1 cellular context compared by ENCODE assay signal in the genomic region with DNA sequence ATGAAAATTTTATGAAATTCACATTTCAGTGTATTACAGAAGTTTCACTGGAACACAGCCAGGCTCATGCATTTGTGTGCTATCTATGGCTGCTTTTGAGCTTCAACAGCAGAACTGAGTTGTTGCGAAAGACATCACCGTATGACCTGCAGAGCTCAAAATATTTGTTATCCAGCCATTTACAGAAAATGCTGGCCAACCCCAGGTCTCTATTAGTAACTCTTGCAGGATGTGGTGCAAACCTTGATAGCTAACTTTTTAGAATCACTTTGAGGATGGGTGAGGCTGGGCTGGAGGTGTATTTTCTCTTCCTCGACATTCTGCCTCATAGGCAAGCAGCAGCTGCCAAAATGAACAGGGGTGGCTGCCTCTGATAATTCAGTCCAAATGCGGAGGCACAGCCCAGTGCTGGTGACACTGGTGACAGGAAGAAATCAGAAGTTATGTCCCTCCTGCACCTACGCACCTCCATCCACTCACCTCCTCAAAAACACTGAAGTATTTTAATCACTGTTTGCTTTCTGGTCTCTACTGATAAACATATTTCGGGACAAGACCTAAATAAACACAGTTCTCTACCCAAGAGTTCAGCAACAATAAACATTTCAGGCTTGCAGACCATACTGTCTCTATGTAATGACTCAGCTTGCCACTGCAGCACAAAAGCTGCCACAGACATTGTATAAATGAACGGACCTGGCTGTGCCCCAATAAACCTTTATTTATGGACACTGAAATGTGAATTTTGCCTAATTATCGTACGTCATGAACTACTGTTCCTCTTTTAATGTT.
A peak's percentile ranks its signal among the peaks of the same experiment; 100 is the strongest.
TF ChIP-seq lines count a peak whose summit lies in the region.

No MANE protein-coding gene starts in this region.

TF ChIP-seq in K562, 482 proteins besides CTCF, POLR2A, EP300 and RAD21 (continued from another document and continues in another):
- TF ChIP-seq, protein P1, sequence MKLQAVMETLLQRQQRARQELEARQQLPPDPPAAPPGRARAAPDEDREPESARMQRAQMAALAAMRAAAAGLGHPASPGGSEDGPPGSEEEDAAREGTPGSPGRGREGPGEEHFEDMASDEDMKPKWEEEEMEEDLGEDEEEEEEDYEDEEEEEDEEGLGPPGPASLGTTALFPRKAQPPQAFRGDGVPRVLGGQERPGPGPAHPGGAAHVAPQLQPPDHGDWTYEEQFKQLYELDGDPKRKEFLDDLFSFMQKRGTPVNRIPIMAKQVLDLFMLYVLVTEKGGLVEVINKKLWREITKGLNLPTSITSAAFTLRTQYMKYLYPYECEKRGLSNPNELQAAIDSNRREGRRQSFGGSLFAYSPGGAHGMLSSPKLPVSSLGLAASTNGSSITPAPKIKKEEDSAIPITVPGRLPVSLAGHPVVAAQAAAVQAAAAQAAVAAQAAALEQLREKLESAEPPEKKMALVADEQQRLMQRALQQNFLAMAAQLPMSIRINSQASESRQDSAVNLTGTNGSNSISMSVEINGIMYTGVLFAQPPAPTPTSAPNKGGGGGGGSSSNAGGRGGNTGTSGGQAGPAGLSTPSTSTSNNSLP (IDR thresholded peaks at IDR 0.05; ENCODE audit: borderline replicate concordance, low read depth, low read length), result peak; percentile 57; the same call in 1 of the 2 replicates
- TF ChIP-seq RNF2 (IDR thresholded peaks at IDR 0.05) (no peak), SMARCA4 (IDR thresholded peaks at IDR 0.05) (peak; percentile 89; the same call in 1 of the 2 replicates), ZBTB17 (CRISPR knock-in tag; IDR thresholded peaks at IDR 0.05) (no peak), HMG20A (CRISPR knock-in tag; conservative IDR thresholded peaks at IDR 0.05) (no peak), TCF3 (CRISPR knock-in tag; IDR thresholded peaks at IDR 0.05) (peak; percentile 96), ZNF695 (CRISPR knock-in tag; IDR thresholded peaks at IDR 0.05) (no peak), KLF16 (IDR thresholded peaks at IDR 0.05) (peak; percentile 74; the same call in 1 of the 2 replicates), RBM22 (IDR thresholded peaks at IDR 0.05; ENCODE audit: low read depth, low read length, poor library complexity, severe bottlenecking) (no peak), SMARCC2 (IDR thresholded peaks at IDR 0.05; ENCODE audit: low read depth) (no peak), ZNF24 (IDR thresholded peaks at IDR 0.05) (no peak), POU5F1 (IDR thresholded peaks at IDR 0.05; ENCODE audit: borderline replicate concordance, low read depth, low read length, partially characterized antibody) (no peak), FOXP1 (CRISPR knock-in tag; IDR thresholded peaks at IDR 0.05) (no peak), RBM34 (IDR thresholded peaks at IDR 0.05; ENCODE audit: borderline replicate concordance, insufficient read depth, low read length) (no peak)
- TF ChIP-seq, protein P2, sequence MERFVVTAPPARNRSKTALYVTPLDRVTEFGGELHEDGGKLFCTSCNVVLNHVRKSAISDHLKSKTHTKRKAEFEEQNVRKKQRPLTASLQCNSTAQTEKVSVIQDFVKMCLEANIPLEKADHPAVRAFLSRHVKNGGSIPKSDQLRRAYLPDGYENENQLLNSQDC (CRISPR knock-in tag; IDR thresholded peaks at IDR 0.05), result no peak
- TF ChIP-seq, protein P3, sequence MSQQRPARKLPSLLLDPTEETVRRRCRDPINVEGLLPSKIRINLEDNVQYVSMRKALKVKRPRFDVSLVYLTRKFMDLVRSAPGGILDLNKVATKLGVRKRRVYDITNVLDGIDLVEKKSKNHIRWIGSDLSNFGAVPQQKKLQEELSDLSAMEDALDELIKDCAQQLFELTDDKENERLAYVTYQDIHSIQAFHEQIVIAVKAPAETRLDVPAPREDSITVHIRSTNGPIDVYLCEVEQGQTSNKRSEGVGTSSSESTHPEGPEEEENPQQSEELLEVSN (IDR thresholded peaks at IDR 0.05; ENCODE audit: borderline replicate concordance in 1 of 2, extremely low read depth in 1 of 2, insufficient read depth in 1 of 2, insufficient read length in 1 of 2, low read depth in 1 of 2, low read length in 1 of 2, poor library complexity in 1 of 2, severe bottlenecking in 1 of 2), result peak in 1 of 2 experiments; percentile 11
- TF ChIP-seq, protein P4, sequence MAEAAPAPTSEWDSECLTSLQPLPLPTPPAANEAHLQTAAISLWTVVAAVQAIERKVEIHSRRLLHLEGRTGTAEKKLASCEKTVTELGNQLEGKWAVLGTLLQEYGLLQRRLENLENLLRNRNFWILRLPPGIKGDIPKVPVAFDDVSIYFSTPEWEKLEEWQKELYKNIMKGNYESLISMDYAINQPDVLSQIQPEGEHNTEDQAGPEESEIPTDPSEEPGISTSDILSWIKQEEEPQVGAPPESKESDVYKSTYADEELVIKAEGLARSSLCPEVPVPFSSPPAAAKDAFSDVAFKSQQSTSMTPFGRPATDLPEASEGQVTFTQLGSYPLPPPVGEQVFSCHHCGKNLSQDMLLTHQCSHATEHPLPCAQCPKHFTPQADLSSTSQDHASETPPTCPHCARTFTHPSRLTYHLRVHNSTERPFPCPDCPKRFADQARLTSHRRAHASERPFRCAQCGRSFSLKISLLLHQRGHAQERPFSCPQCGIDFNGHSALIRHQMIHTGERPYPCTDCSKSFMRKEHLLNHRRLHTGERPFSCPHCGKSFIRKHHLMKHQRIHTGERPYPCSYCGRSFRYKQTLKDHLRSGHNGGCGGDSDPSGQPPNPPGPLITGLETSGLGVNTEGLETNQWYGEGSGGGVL (CRISPR knock-in tag; IDR thresholded peaks at IDR 0.05), result no peak
- TF ChIP-seq, protein P5, sequence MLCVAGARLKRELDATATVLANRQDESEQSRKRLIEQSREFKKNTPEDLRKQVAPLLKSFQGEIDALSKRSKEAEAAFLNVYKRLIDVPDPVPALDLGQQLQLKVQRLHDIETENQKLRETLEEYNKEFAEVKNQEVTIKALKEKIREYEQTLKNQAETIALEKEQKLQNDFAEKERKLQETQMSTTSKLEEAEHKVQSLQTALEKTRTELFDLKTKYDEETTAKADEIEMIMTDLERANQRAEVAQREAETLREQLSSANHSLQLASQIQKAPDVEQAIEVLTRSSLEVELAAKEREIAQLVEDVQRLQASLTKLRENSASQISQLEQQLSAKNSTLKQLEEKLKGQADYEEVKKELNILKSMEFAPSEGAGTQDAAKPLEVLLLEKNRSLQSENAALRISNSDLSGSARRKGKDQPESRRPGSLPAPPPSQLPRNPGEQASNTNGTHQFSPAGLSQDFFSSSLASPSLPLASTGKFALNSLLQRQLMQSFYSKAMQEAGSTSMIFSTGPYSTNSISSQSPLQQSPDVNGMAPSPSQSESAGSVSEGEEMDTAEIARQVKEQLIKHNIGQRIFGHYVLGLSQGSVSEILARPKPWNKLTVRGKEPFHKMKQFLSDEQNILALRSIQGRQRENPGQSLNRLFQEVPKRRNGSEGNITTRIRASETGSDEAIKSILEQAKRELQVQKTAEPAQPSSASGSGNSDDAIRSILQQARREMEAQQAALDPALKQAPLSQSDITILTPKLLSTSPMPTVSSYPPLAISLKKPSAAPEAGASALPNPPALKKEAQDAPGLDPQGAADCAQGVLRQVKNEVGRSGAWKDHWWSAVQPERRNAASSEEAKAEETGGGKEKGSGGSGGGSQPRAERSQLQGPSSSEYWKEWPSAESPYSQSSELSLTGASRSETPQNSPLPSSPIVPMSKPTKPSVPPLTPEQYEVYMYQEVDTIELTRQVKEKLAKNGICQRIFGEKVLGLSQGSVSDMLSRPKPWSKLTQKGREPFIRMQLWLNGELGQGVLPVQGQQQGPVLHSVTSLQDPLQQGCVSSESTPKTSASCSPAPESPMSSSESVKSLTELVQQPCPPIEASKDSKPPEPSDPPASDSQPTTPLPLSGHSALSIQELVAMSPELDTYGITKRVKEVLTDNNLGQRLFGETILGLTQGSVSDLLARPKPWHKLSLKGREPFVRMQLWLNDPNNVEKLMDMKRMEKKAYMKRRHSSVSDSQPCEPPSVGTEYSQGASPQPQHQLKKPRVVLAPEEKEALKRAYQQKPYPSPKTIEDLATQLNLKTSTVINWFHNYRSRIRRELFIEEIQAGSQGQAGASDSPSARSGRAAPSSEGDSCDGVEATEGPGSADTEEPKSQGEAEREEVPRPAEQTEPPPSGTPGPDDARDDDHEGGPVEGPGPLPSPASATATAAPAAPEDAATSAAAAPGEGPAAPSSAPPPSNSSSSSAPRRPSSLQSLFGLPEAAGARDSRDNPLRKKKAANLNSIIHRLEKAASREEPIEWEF (CRISPR knock-in tag; IDR thresholded peaks at IDR 0.05), result no peak
- TF ChIP-seq, protein P6, sequence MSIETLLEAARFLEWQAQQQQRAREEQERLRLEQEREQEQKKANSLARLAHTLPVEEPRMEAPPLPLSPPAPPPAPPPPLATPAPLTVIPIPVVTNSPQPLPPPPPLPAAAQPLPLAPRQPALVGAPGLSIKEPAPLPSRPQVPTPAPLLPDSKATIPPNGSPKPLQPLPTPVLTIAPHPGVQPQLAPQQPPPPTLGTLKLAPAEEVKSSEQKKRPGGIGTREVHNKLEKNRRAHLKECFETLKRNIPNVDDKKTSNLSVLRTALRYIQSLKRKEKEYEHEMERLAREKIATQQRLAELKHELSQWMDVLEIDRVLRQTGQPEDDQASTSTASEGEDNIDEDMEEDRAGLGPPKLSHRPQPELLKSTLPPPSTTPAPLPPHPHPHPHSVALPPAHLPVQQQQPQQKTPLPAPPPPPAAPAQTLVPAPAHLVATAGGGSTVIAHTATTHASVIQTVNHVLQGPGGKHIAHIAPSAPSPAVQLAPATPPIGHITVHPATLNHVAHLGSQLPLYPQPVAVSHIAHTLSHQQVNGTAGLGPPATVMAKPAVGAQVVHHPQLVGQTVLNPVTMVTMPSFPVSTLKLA (conservative IDR thresholded peaks at IDR 0.05), result peak; percentile 22 to 72; a peak in 2 of 4 replicates
- TF ChIP-seq, protein P7, sequence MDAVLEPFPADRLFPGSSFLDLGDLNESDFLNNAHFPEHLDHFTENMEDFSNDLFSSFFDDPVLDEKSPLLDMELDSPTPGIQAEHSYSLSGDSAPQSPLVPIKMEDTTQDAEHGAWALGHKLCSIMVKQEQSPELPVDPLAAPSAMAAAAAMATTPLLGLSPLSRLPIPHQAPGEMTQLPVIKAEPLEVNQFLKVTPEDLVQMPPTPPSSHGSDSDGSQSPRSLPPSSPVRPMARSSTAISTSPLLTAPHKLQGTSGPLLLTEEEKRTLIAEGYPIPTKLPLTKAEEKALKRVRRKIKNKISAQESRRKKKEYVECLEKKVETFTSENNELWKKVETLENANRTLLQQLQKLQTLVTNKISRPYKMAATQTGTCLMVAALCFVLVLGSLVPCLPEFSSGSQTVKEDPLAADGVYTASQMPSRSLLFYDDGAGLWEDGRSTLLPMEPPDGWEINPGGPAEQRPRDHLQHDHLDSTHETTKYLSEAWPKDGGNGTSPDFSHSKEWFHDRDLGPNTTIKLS (IDR thresholded peaks at IDR 0.05; ENCODE audit: borderline replicate concordance, low read depth), result 0 out of 2 replicates have a peak, but pooled peaks have one; percentile 16
- TF ChIP-seq, protein P8, sequence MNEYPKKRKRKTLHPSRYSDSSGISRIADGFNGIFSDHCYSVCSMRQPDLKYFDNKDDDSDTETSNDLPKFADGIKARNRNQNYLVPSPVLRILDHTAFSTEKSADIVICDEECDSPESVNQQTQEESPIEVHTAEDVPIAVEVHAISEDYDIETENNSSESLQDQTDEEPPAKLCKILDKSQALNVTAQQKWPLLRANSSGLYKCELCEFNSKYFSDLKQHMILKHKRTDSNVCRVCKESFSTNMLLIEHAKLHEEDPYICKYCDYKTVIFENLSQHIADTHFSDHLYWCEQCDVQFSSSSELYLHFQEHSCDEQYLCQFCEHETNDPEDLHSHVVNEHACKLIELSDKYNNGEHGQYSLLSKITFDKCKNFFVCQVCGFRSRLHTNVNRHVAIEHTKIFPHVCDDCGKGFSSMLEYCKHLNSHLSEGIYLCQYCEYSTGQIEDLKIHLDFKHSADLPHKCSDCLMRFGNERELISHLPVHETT (CRISPR knock-in tag; conservative IDR thresholded peaks at IDR 0.05 in 1 of 2, IDR thresholded peaks at IDR 0.05 in 1 of 2), result no peak
- TF ChIP-seq, protein P9, sequence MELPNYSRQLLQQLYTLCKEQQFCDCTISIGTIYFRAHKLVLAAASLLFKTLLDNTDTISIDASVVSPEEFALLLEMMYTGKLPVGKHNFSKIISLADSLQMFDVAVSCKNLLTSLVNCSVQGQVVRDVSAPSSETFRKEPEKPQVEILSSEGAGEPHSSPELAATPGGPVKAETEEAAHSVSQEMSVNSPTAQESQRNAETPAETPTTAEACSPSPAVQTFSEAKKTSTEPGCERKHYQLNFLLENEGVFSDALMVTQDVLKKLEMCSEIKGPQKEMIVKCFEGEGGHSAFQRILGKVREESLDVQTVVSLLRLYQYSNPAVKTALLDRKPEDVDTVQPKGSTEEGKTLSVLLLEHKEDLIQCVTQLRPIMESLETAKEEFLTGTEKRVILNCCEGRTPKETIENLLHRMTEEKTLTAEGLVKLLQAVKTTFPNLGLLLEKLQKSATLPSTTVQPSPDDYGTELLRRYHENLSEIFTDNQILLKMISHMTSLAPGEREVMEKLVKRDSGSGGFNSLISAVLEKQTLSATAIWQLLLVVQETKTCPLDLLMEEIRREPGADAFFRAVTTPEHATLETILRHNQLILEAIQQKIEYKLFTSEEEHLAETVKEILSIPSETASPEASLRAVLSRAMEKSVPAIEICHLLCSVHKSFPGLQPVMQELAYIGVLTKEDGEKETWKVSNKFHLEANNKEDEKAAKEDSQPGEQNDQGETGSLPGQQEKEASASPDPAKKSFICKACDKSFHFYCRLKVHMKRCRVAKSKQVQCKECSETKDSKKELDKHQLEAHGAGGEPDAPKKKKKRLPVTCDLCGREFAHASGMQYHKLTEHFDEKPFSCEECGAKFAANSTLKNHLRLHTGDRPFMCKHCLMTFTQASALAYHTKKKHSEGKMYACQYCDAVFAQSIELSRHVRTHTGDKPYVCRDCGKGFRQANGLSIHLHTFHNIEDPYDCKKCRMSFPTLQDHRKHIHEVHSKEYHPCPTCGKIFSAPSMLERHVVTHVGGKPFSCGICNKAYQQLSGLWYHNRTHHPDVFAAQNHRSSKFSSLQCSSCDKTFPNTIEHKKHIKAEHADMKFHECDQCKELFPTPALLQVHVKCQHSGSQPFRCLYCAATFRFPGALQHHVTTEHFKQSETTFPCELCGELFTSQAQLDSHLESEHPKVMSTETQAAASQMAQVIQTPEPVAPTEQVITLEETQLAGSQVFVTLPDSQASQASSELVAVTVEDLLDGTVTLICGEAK (IDR thresholded peaks at IDR 0.05), result peak; percentile 69
- TF ChIP-seq, protein P9 (CRISPR knock-in tag; IDR thresholded peaks at IDR 0.05), result no peak
